Comparison of ENCODE assay signal across 8 cellular contexts in genomic region chr2:74199275-74199701, GRCh38. TPM values are rescaled to one million over a fixed set of nuclear protein-coding genes. Genes with fewer than 3 reads are reported as not detected.
DNase-seq lines count a peak whose midpoint lies in the region; ATAC-seq and TF ChIP-seq lines count a peak whose summit lies in the region.

No MANE protein-coding gene starts in this region.

- H3K27me3 ChIP-seq in BLaER1 = no peaks in the 10 kb centered on the region

- no peaks in the 10 kb centered on the region for H3K36me3 Mint-ChIP-seq in natural killer cell

- H3K9ac ChIP-seq in BLaER1 = peak overlapping the region; percentile 100

- peak overlapping the region; percentile 98 to 99 for H3K27ac Mint-ChIP-seq in natural killer cell

- H3K27me3 Mint-ChIP-seq in natural killer cell (ENCODE audit: low read depth in 2 of 2) = no peaks in the 10 kb centered on the region

- peak overlapping the region; percentile 93 for H3K4me2 ChIP-seq in BLaER1

- H4K20me1 ChIP-seq in BLaER1 = peaks cover 53% of the 10 kb centered on the region

- DNase-seq in LNCaP clone FGC (ENCODE audit: low read depth) (no peak), coronary artery (ENCODE audit: low spot score) (no peak), natural killer cell (no peak), NCI-H2107 (lab: John Stamatoyannopoulos, UW) (no peak), iPS-NIHi11 (ENCODE audit: low spot score) (no peak)
- DNase-seq in stimulated activated naive CD4-positive, alpha-beta T cell treated with Interleukin-2 at 50 U/mL for 16 hours (lab: John Stamatoyannopoulos, UW) = no peak

- H3K9me3 Mint-ChIP-seq in natural killer cell = no peaks in the 10 kb centered on the region

- H3K9me3 ChIP-seq in BLaER1 = no peaks in the 10 kb centered on the region

- peaks cover 36% of the 10 kb centered on the region for H3K4me1 ChIP-seq in BLaER1

- peak overlapping the region; percentile 100 for H3K27ac ChIP-seq in BLaER1
- peak overlapping the region; percentile 94 to 95 for H3K27ac ChIP-seq in coronary artery

- ATAC-seq in natural killer cell (no peak), HG03025 (IDR thresholded peaks at IDR 0.05; ENCODE audit: low FRiP score, unreplicated experiment) (no peak)

- H3K4me3 ChIP-seq in BLaER1 = peak overlapping the region; percentile 92
- peak overlapping the region; percentile 73 for H3K4me3 ChIP-seq in LNCaP clone FGC (ENCODE audit: low read depth, low read length)
- H3K4me3 ChIP-seq in coronary artery = peak overlapping the region; percentile 76

- H3K36me3 ChIP-seq in BLaER1 = peaks cover 33% of the 10 kb centered on the region

- peaks cover 31% of the 10 kb centered on the region in 2 donors for H3K4me1 Mint-ChIP-seq in natural killer cell

- TF ChIP-seq CTCF in LNCaP clone FGC (IDR thresholded peaks at IDR 0.05; ENCODE audit: control insufficient read depth, extremely low read depth, insufficient read depth) (no peak), coronary artery (IDR thresholded peaks at IDR 0.05) (no peak), natural killer cell (IDR thresholded peaks at IDR 0.05) (no peak)

- intact Hi-C loops in natural killer cell (cut with micrococcal nuclease) = no loop called here

- H3K4me3 Mint-ChIP-seq in natural killer cell = peak overlapping the region; percentile 99

RNA-seq across cellular contexts. Expression of gene MTHFD2, which starts 0.9 kb away (rescaled TPM):
- total RNA-seq in natural killer cell = 10 to 100 TPM; 28.7 to 41.1 (median 40.5) TPM

RNA-seq across cellular contexts. Expression of gene MOB1A, which starts 20.6 kb away (rescaled TPM):
- total RNA-seq in natural killer cell = 100 to 1,000 TPM; 211 to 239 (median 222) TPM

RNA-seq across cellular contexts. Expression of gene BOLA3, which starts 51.6 kb away (rescaled TPM):
- 10 to 100 TPM in 2 of 3 donors, 1 to 10 TPM in 1; 8.1 to 13.8 (median 11.9) TPM for total RNA-seq in natural killer cell
